ENCODE assay signal across 8 cellular contexts in genomic region chr4:6548201-6548881, GRCh38. TPM values are rescaled to one million over a fixed set of nuclear protein-coding genes. Genes with fewer than 3 reads are reported as not detected.
DNase-seq lines count a peak whose midpoint lies in the region; ATAC-seq and TF ChIP-seq lines count a peak whose summit lies in the region.

No MANE protein-coding gene starts in this region.

- H3K9me3 ChIP-seq in endodermal cell (ENCODE audit: control insufficient read depth, low read length): peaks cover 12% of the 10 kb centered on the region

- H3K27me3 ChIP-seq in endodermal cell (ENCODE audit: control insufficient read depth, insufficient read depth, low read length, poor library complexity, severe bottlenecking): peaks cover 6% of the 10 kb centered on the region

- no peak for DNase-seq in stimulated activated naive CD8-positive, alpha-beta T cell treated with anti-CD3 and anti-CD28 coated beads, Interleukin-15, amount 100 ng/mL, for 72 hours
- no peak for DNase-seq in stimulated activated naive CD8-positive, alpha-beta T cell treated with anti-CD3 and anti-CD28 coated beads, Interleukin-15, Interleukin-2, amounts not matched to agents 100 U/mL and 50 U/mL, for 24 hours
- DNase-seq in NCI-H526 (lab: John Stamatoyannopoulos, UW) (peak; percentile 36 to 78), endodermal cell (peak; percentile 88), retina (peak; percentile 32)
- DNase-seq in naive thymus-derived CD8-positive, alpha-beta T cell: no peak

- no peaks in the 10 kb centered on the region for H3K4me1 ChIP-seq in endodermal cell (ENCODE audit: control insufficient read depth, insufficient read depth, low read length)

- H3K4me3 ChIP-seq in endodermal cell (ENCODE audit: low read length): no peak overlapping the region

- no peaks in the 10 kb centered on the region for H3K36me3 ChIP-seq in endodermal cell (ENCODE audit: control insufficient read depth, insufficient read depth, low read length)

- no peaks in the 10 kb centered on the region for H3K36me3 Mint-ChIP-seq in endodermal cell (ENCODE audit: low read depth)
- peaks cover 0 to 13% (median 6%) of the 10 kb centered on the region in 3 donors for H3K36me3 Mint-ChIP-seq in naive thymus-derived CD8-positive, alpha-beta T cell

- no peak overlapping the region for H3K27ac Mint-ChIP-seq in stimulated activated naive CD8-positive, alpha-beta T cell treated with anti-CD3 and anti-CD28 coated beads, Interleukin-15, amount 100 ng/mL, for 72 hours
- H3K27ac Mint-ChIP-seq in endodermal cell: no peak overlapping the region
- H3K27ac Mint-ChIP-seq in naive thymus-derived CD8-positive, alpha-beta T cell: no peak overlapping the region

- H3K9ac ChIP-seq in endodermal cell (ENCODE audit: extremely low read depth, low read length, poor library complexity, severe bottlenecking): no peak overlapping the region

- H3K4me1 Mint-ChIP-seq in stimulated activated naive CD8-positive, alpha-beta T cell treated with anti-CD3 and anti-CD28 coated beads, Interleukin-15, amount 100 ng/mL, for 72 hours: no peaks in the 10 kb centered on the region
- no peaks in the 10 kb centered on the region for H3K4me1 Mint-ChIP-seq in endodermal cell
- H3K4me1 Mint-ChIP-seq in naive thymus-derived CD8-positive, alpha-beta T cell: peaks cover 0 to 10% (median 1%) of the 10 kb centered on the region in 4 donors

- H3K4me3 Mint-ChIP-seq in stimulated activated naive CD8-positive, alpha-beta T cell treated with anti-CD3 and anti-CD28 coated beads, Interleukin-15, amount 100 ng/mL, for 72 hours: no peak overlapping the region
- no peak overlapping the region for H3K4me3 Mint-ChIP-seq in endodermal cell
- H3K4me3 Mint-ChIP-seq in naive thymus-derived CD8-positive, alpha-beta T cell: no peak overlapping the region

- WGBS in endodermal cell (ENCODE audit: insufficient coverage in 1 of 2, insufficient read length in 1 of 2), 2 experiments: 60 to 79% methylated on average over 4 to 8 of the region's 8 CpGs

- peaks cover 77% of the 10 kb centered on the region for H3K27me3 Mint-ChIP-seq in stimulated activated naive CD8-positive, alpha-beta T cell treated with anti-CD3 and anti-CD28 coated beads, Interleukin-15, amount 100 ng/mL, for 72 hours
- H3K27me3 Mint-ChIP-seq in endodermal cell (ENCODE audit: insufficient read depth): peaks cover 36% of the 10 kb centered on the region
- H3K27me3 Mint-ChIP-seq in naive thymus-derived CD8-positive, alpha-beta T cell: peaks cover 12 to 82% (median 50%) of the 10 kb centered on the region in 5 donors

- peak; percentile 73 for TF ChIP-seq CTCF in endodermal cell (conservative IDR thresholded peaks at IDR 0.05)

- peaks cover 12 to 27% of the 10 kb centered on the region in 2 donors for H3K9me3 Mint-ChIP-seq in stimulated activated naive CD8-positive, alpha-beta T cell treated with anti-CD3 and anti-CD28 coated beads, Interleukin-15, amount 100 ng/mL, for 72 hours
- H3K9me3 Mint-ChIP-seq in endodermal cell: peaks cover 12% of the 10 kb centered on the region
- peaks cover 0 to 19% (median 12%) of the 10 kb centered on the region in 9 donors for H3K9me3 Mint-ChIP-seq in naive thymus-derived CD8-positive, alpha-beta T cell

- POLR2A ChIA-PET in naive thymus-derived CD8-positive, alpha-beta T cell (lab: Charles Lee): no interaction called here

- ATAC-seq in stimulated activated naive CD8-positive, alpha-beta T cell treated with anti-CD3 and anti-CD28 coated beads, Interleukin-15, amount 100 ng/mL, for 72 hours: peak; percentile 65
- no peak for ATAC-seq in stimulated activated naive CD8-positive, alpha-beta T cell treated with anti-CD3 and anti-CD28 coated beads, Interleukin-15, Interleukin-2, amounts not matched to agents 100 U/mL and 50 U/mL, for 24 hours
- ATAC-seq in GM18861 (IDR thresholded peaks at IDR 0.05; ENCODE audit: unreplicated experiment) (no peak), GM21619 (IDR thresholded peaks at IDR 0.05; ENCODE audit: unreplicated experiment) (no peak)
- no peak for ATAC-seq in naive thymus-derived CD8-positive, alpha-beta T cell

- H3K27ac ChIP-seq in endodermal cell (ENCODE audit: low read depth, low read length): no peak overlapping the region

RNA-seq across cellular contexts. Expression of gene MAN2B2, which starts 26.6 kb away (rescaled TPM):
- total RNA-seq in endodermal cell: 10 to 100 TPM; 13.3 to 20.8 TPM
- 7.7 TPM for polyA plus RNA-seq in endodermal cell (2013, experiment 1 of 2)
- 7.5 TPM for polyA plus RNA-seq in endodermal cell (2013, experiment 2 of 2)
- 10 to 100 TPM; 41.2 to 43.2 TPM for total RNA-seq in naive thymus-derived CD8-positive, alpha-beta T cell
- 10 to 100 TPM; 11.8 to 30.4 (median 14.4) TPM for polyA plus RNA-seq in naive thymus-derived CD8-positive, alpha-beta T cell

Comparison
In these comparisons a context has a peak if more than half of its experiments do, and no peak if none do; other contexts are left out.
1. DNase-seq: peak in NCI-H526 (2 of 2), endodermal cell (single experiment) and retina (single experiment); none in stimulated activated naive CD8-positive, alpha-beta T cell treated with anti-CD3 and anti-CD28 coated beads, Interleukin-15, amount 100 ng/mL, for 72 hours (0 of 2), stimulated activated naive CD8-positive, alpha-beta T cell treated with anti-CD3 and anti-CD28 coated beads, Interleukin-15, Interleukin-2, amounts not matched to agents 100 U/mL and 50 U/mL, for 24 hours (single experiment) and naive thymus-derived CD8-positive, alpha-beta T cell (0 of 10).